Comparison of ENCODE assay signal across 5 cellular contexts in the genomic region with DNA sequence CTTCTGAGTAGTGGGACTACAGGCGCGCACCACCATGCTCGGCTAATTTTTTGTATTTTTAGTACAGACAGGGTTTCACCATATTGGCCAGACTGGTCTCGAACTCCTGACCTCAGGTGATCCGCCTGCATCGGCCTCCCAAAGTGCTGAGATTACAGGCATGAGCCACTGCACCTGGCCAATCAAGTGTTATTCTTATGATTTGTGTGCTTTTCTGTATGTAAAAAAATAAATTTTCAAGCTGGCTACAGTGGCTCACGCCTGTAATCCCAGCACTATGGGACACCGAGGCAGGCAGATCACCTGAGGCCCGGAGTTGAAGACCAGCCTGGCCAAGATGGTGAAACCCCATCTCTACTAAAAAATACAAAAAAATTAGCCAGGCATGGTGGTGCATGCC. TPM values are rescaled to one million over a fixed set of nuclear protein-coding genes. Genes with fewer than 3 reads are reported as not detected.
"Had no signal": no experiment of that assay in that cellular context is flagged by ENCODE, and none has a peak within 500 bp of the region (broad histone marks: within the 10 kb centered on the region; RNA-seq: fewer than 3 reads in every experiment).

No MANE protein-coding gene starts in this region.

RNA-seq across cellular contexts. Expression of gene LDLRAD2, which starts 41.5 kb away (rescaled TPM):
- total RNA-seq: LHCN-M2, MCF 10A, OCI-LY7, PC-3, Right ventricle myocardium inferior had no signal
